36 cellular contexts compared by ENCODE assay signal in the genomic region with DNA sequence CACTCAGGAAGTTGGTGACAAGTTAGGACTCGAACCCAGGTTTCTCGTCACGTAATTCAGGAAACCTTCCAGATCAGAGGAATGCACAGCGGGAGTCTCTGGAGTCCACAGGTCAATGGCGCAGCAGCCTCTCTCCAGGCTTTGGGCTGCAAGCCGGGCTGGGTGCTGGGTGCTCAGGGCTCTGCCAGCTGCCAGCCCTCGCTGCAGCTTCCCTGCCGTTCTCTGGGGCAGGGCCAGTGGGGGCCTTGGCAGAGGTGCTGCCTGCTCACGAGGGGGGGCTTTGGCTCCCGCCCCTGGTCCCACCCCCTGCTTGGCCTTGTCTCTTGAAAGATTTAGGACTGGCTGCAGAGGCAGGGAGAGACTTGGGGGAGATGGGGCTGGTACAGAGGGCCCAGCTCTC. TPM values are rescaled to one million over a fixed set of nuclear protein-coding genes. Genes with fewer than 3 reads are reported as not detected.
DNase-seq lines count a peak whose midpoint lies in the region; ATAC-seq and TF ChIP-seq lines count a peak whose summit lies in the region.
"Had no signal": no experiment of that assay in that cellular context is flagged by ENCODE, and none has a peak within 500 bp of the region (broad histone marks: within the 10 kb centered on the region; RNA-seq: fewer than 3 reads in every experiment).

Gene TACR2 (minus strand): TSS at position 224 of the 400 bp plus-strand sequence. CDS start 595 bp downstream, outside the sequence.

- H3K4me1 ChIP-seq in HEK293 (ENCODE audit: control insufficient read depth, insufficient read depth, low read length) = no peaks in the 10 kb centered on the region
- no peaks in the 10 kb centered on the region for H3K4me1 ChIP-seq in endodermal cell (ENCODE audit: control insufficient read depth, insufficient read depth, low read length)
- H3K4me1 ChIP-seq in tibial artery = peaks cover 0 to 24% (median 12%) of the 10 kb centered on the region in 4 donors
- H3K4me1 ChIP-seq: BLaER1 had no signal

- POLR2A ChIA-PET in HEK293 (lab: Yijun Ruan, JAX) = interaction anchor here (0.9 kb wide), 1 partner anchor 69 kb away, joined by 3 read pairs; no protein-coding TSS in a partner anchor

- H3K4me3 Mint-ChIP-seq in endodermal cell (no peak within 1 kb of the TSS), neural crest cell (no peak within 1 kb of the TSS)
- H3K4me3 Mint-ChIP-seq: activated CD4-positive, alpha-beta memory T cell treated with anti-CD3 and anti-CD28 coated beads for 36 hours; activated T-helper 1 cell treated with anti-CD3 and anti-CD28 coated beads, Interleukin-12 subunit alpha, Interleukin-12 subunit beta, Interleukin-2, Interleukin-4 antibody, amounts not matched to agents 30 ng/mL and 10 ng/mL and 1 ng/mL, durations not matched to agents 14 hours and 24 hours and 36 hours; effector memory CD8-positive, alpha-beta T cell; HFFc6; T-helper 2 cell treated with Interferon-gamma antibody and Interleukin-4, amounts not matched to agents 5 μg/mL and 100 μg/mL, for 36 hours had no signal

- H3K9me3 Mint-ChIP-seq in endodermal cell (no peaks in the 10 kb centered on the region), neural crest cell (no peaks in the 10 kb centered on the region)
- H3K9me3 Mint-ChIP-seq: activated CD4-positive, alpha-beta memory T cell treated with anti-CD3 and anti-CD28 coated beads for 36 hours; activated T-helper 1 cell treated with anti-CD3 and anti-CD28 coated beads, Interleukin-12 subunit alpha, Interleukin-12 subunit beta, Interleukin-2, Interleukin-4 antibody, amounts not matched to agents 30 ng/mL and 10 ng/mL and 1 ng/mL, durations not matched to agents 14 hours and 24 hours and 36 hours; effector memory CD8-positive, alpha-beta T cell; HFFc6; naive thymus-derived CD4-positive, alpha-beta T cell; T-helper 2 cell treated with Interferon-gamma antibody and Interleukin-4, amounts not matched to agents 5 μg/mL and 100 μg/mL, for 36 hours had no signal

- H3K36me3 ChIP-seq in HEK293 (ENCODE audit: control insufficient read depth in 2 of 2, insufficient read depth in 1 of 2, low read length in 2 of 2) (no peaks in the 10 kb centered on the region), endodermal cell (ENCODE audit: control insufficient read depth, insufficient read depth, low read length) (no peaks in the 10 kb centered on the region), tibial artery (no peaks in the 10 kb centered on the region)
- H3K36me3 ChIP-seq: BLaER1, left lung, MG63 had no signal

- H3K27me3 ChIP-seq in endodermal cell (ENCODE audit: control insufficient read depth, insufficient read depth, low read length, poor library complexity, severe bottlenecking) = no peaks in the 10 kb centered on the region
- no peaks in the 10 kb centered on the region for H3K27me3 ChIP-seq in tibial artery
- H3K27me3 ChIP-seq: left lung, MG63 had no signal

- 90 to 97% methylated on average over 6 to 10 of the region's 10 CpGs for WGBS in endodermal cell (ENCODE audit: insufficient coverage in 1 of 2, insufficient read length in 1 of 2), 2 experiments

- H3K27me3 Mint-ChIP-seq in endodermal cell (ENCODE audit: insufficient read depth) = peaks cover 4% of the 10 kb centered on the region
- no peaks in the 10 kb centered on the region for H3K27me3 Mint-ChIP-seq in neural crest cell (ENCODE audit: low read depth)

- no peak for TF ChIP-seq CTCF in HEK293 (tag by site-specific recombination; IDR thresholded peaks at IDR 0.05)
- TF ChIP-seq CTCF in endodermal cell (conservative IDR thresholded peaks at IDR 0.05) = no peak
- TF ChIP-seq CTCF in neural crest cell (conservative IDR thresholded peaks at IDR 0.05) = no peak
- no peak for TF ChIP-seq CTCF in tibial artery (IDR thresholded peaks at IDR 0.05)

- peaks cover 9% of the 10 kb centered on the region for H3K4me1 Mint-ChIP-seq in endodermal cell
- peaks cover 10% of the 10 kb centered on the region for H3K4me1 Mint-ChIP-seq in neural crest cell

- DNase-seq in endodermal cell (no peak), neural crest cell (ENCODE audit: low read depth, low spot score) (no peak), tibial artery (peak in 1 of 2 donors; percentile 75), HCEC 1CT (no peak), NCI-H2081 (lab: John Stamatoyannopoulos, UW) (no peak)
- DNase-seq: activated CD4-positive, alpha-beta memory T cell treated with anti-CD3 and anti-CD28 coated beads for 36 hours; activated CD4-positive, alpha-beta T cell treated with anti-CD3 and anti-CD28 coated beads for 1 hour; activated CD8-positive, alpha-beta memory T cell treated with anti-CD3 and anti-CD28 coated beads, Interleukin-2, amount 50 U/mL, for 48 hours; activated naive CD4-positive, alpha-beta T cell treated with Interleukin-2 at 50 U/mL for 16 hours; central memory CD4-positive, alpha-beta T cell; effector memory CD8-positive, alpha-beta T cell; erythroblast; foreskin fibroblast; head of caudate nucleus; HFFc6; islet precursor cell; KBM-7; left lung; mesendoderm; MG63; naive thymus-derived CD4-positive, alpha-beta T cell; NCI-H2029 treated with DMSO at 0.1 percent for 48 hours; NCI-H2227 treated with DMSO at 0.1 percent for 48 hours; occipital lobe; Right ventricle myocardium superior; stimulated activated naive CD8-positive, alpha-beta T cell treated with anti-CD3 and anti-CD28 coated beads, Interleukin-15, Interleukin-2, amounts not matched to agents 100 U/mL and 50 U/mL, for 24 hours had no signal

- H3K36me3 Mint-ChIP-seq in endodermal cell (ENCODE audit: low read depth) = no peaks in the 10 kb centered on the region
- H3K36me3 Mint-ChIP-seq in neural crest cell (ENCODE audit: low read depth) = no peaks in the 10 kb centered on the region
- H3K36me3 Mint-ChIP-seq: activated CD4-positive, alpha-beta memory T cell treated with anti-CD3 and anti-CD28 coated beads for 36 hours; naive thymus-derived CD4-positive, alpha-beta T cell had no signal

- CTCF ChIA-PET in HEK293 (lab: Yijun Ruan, JAX) = interaction anchor here (0.5 to 2.0 kb wide), 4 partner anchors 8 to 406 kb away, joined by 3 to 7 read pairs (median 3); no protein-coding TSS in a partner anchor

- H3K27ac ChIP-seq in HEK293 (ENCODE audit: extremely low read depth, low read depth, low read length) (no peak within 1 kb of the TSS), endodermal cell (ENCODE audit: low read depth, low read length) (no peak within 1 kb of the TSS), tibial artery (peak within 1 kb of the TSS; percentile 27 to 34)
- H3K27ac ChIP-seq: BLaER1, left lung had no signal

- H3K4me3 ChIP-seq in HEK293 (ENCODE audit: low read depth, low read length) = no peak within 1 kb of the TSS
- no peak within 1 kb of the TSS for H3K4me3 ChIP-seq in endodermal cell (ENCODE audit: low read length)
- H3K4me3 ChIP-seq in tibial artery = no peak within 1 kb of the TSS
- H3K4me3 ChIP-seq: BLaER1, left lung, MG63 had no signal

- intact Hi-C loops in tibial artery (cut with DNase I; ENCODE audit: low total_unique reads) = loop anchor here (10.0 kb wide), 1 partner anchor 218 kb away; the partner anchor contains the start of gene FAM241B

- no peak for ATAC-seq in HG02981 (IDR thresholded peaks at IDR 0.05; ENCODE audit: unreplicated experiment)
- ATAC-seq in HG03378 (IDR thresholded peaks at IDR 0.05; ENCODE audit: unreplicated experiment) = no peak
- ATAC-seq: effector memory CD8-positive, alpha-beta T cell; left lung; naive thymus-derived CD4-positive, alpha-beta T cell; Panc1; SK-N-SH treated with all-trans-retinoic acid at 6 μM for 48 hours; stimulated activated naive CD8-positive, alpha-beta T cell treated with anti-CD3 and anti-CD28 coated beads, Interleukin-15, Interleukin-2, amounts not matched to agents 100 U/mL and 50 U/mL, for 24 hours had no signal

- H3K9ac ChIP-seq in endodermal cell (ENCODE audit: extremely low read depth, low read length, poor library complexity, severe bottlenecking) = no peak within 1 kb of the TSS
- H3K9ac ChIP-seq: BLaER1 had no signal

- H3K27ac Mint-ChIP-seq in endodermal cell = peak within 1 kb of the TSS; percentile 33
- peak within 1 kb of the TSS; percentile 84 for H3K27ac Mint-ChIP-seq in neural crest cell (ENCODE audit: unreplicated experiment)
- H3K27ac Mint-ChIP-seq: activated CD4-positive, alpha-beta memory T cell treated with anti-CD3 and anti-CD28 coated beads for 36 hours; activated T-helper 1 cell treated with anti-CD3 and anti-CD28 coated beads, Interleukin-12 subunit alpha, Interleukin-12 subunit beta, Interleukin-2, Interleukin-4 antibody, amounts not matched to agents 30 ng/mL and 10 ng/mL and 1 ng/mL, durations not matched to agents 14 hours and 24 hours and 36 hours; HFFc6; T-helper 2 cell treated with Interferon-gamma antibody and Interleukin-4, amounts not matched to agents 5 μg/mL and 100 μg/mL, for 36 hours had no signal

- H3K9me3 ChIP-seq in HEK293 (ENCODE audit: control insufficient read depth, insufficient read depth, low read depth, low read length) (no peaks in the 10 kb centered on the region), endodermal cell (ENCODE audit: control insufficient read depth, low read length) (no peaks in the 10 kb centered on the region), tibial artery (no peaks in the 10 kb centered on the region)
- H3K9me3 ChIP-seq: BLaER1, left lung, MG63 had no signal

TF ChIP-seq in HEK293, 187 proteins besides CTCF, POLR2A, EP300 and RAD21:
- no peak for TF ChIP-seq KLF7 (tag by site-specific recombination; IDR thresholded peaks at IDR 0.05; ENCODE audit: borderline replicate concordance)
- TF ChIP-seq ZNF138 (tag by site-specific recombination; IDR thresholded peaks at IDR 0.05; ENCODE audit: borderline replicate concordance) = no peak
- TF ChIP-seq ZIC2 (tag by site-specific recombination; IDR thresholded peaks at IDR 0.05) = peak; percentile 74
- TF ChIP-seq KLF1 (tag by site-specific recombination; IDR thresholded peaks at IDR 0.05) = no peak
- TF ChIP-seq, protein P1, sequence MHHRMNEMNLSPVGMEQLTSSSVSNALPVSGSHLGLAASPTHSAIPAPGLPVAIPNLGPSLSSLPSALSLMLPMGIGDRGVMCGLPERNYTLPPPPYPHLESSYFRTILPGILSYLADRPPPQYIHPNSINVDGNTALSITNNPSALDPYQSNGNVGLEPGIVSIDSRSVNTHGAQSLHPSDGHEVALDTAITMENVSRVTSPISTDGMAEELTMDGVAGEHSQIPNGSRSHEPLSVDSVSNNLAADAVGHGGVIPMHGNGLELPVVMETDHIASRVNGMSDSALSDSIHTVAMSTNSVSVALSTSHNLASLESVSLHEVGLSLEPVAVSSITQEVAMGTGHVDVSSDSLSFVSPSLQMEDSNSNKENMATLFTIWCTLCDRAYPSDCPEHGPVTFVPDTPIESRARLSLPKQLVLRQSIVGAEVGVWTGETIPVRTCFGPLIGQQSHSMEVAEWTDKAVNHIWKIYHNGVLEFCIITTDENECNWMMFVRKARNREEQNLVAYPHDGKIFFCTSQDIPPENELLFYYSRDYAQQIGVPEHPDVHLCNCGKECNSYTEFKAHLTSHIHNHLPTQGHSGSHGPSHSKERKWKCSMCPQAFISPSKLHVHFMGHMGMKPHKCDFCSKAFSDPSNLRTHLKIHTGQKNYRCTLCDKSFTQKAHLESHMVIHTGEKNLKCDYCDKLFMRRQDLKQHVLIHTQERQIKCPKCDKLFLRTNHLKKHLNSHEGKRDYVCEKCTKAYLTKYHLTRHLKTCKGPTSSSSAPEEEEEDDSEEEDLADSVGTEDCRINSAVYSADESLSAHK (tag by site-specific recombination; IDR thresholded peaks at IDR 0.05) = no peak
TF ChIP-seq in HEK293: peak in this region for 1.

RNA-seq across cellular contexts. Expression of gene TACR2, which starts in this region (rescaled TPM):
- total RNA-seq in endodermal cell (not detected), neural crest cell (not detected in 2 replicates)
- not detected for polyA plus RNA-seq in endodermal cell (2013, experiment 1 of 2)
- polyA plus RNA-seq in endodermal cell (2013, experiment 2 of 2) = not detected
- total RNA-seq: activated CD4-positive, alpha-beta memory T cell treated with anti-CD3 and anti-CD28 coated beads for 36 hours; activated T-helper 1 cell treated with anti-CD3 and anti-CD28 coated beads, Interleukin-12 subunit alpha, Interleukin-12 subunit beta, Interleukin-2, Interleukin-4 antibody, amounts not matched to agents 30 ng/mL and 10 ng/mL and 1 ng/mL, durations not matched to agents 14 hours and 24 hours and 36 hours; G401; HFFc6; skeletal muscle tissue had no signal

Comparison
In these comparisons a context has a peak if more than half of its experiments do, and no peak if none do; other contexts are left out.
1. H3K27ac ChIP-seq: peak in tibial artery (2 of 2); none in HEK293 (single experiment) and endodermal cell (single experiment).